ENCODE assay signal across 2 cellular contexts in the genomic region with DNA sequence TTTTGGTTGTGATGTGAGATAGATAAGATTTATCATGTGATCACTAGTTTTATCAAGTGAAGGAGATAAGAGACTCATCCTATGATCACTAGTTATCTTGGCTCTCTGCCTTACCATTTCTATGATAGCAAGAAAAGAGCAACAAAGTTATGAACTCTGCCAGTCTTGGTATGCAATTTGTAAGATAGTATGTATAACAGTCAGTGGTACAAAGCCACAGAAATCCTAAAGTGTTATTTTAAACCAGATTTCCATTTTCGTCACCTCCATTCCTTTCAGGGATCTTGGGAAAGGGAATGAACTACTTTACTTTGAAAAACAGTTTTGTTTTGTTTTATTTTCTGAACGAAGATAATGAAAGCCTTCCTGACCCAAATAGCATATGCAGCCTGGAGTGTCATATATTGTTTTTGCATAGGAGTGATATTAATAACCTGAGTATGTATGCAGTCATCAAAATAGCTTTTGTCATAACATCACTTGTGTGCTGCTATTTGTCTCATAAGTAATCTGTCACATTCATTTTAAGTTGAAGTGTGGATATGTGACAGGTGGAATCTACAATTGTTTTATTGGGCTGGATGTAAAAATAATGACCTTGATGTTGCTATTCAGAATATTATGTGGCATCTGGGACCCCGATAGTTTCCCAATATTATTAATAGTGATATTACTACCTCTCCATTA.
A peak's percentile ranks its signal among the peaks of the same experiment; 100 is the strongest.
TF ChIP-seq lines count a peak whose summit lies in the region.

No MANE protein-coding gene starts in this region.

TF ChIP-seq in SK-N-SH, 30 proteins besides CTCF, POLR2A, EP300 and RAD21:
- 0 out of 2 replicates have a peak, but pooled peaks have one; percentile 3 for TF ChIP-seq TCF12 (IDR thresholded peaks at IDR 0.05)
- no peak for TF ChIP-seq FOSL2 (IDR thresholded peaks at IDR 0.05; ENCODE audit: borderline replicate concordance, low read depth)

TF ChIP-seq in SK-N-SH treated with all-trans-retinoic acid at 6 μM for 48 hours, 23 proteins besides CTCF, POLR2A, EP300 and RAD21:
- TF ChIP-seq, protein P1, sequence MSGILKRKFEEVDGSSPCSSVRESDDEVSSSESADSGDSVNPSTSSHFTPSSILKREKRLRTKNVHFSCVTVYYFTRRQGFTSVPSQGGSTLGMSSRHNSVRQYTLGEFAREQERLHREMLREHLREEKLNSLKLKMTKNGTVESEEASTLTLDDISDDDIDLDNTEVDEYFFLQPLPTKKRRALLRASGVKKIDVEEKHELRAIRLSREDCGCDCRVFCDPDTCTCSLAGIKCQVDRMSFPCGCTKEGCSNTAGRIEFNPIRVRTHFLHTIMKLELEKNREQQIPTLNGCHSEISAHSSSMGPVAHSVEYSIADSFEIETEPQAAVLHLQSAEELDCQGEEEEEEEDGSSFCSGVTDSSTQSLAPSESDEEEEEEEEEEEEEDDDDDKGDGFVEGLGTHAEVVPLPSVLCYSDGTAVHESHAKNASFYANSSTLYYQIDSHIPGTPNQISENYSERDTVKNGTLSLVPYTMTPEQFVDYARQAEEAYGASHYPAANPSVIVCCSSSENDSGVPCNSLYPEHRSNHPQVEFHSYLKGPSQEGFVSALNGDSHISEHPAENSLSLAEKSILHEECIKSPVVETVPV (CRISPR knock-in tag; IDR thresholded peaks at IDR 0.05) = no peak
- TF ChIP-seq ZNF8 (CRISPR knock-in tag; IDR thresholded peaks at IDR 0.05) (no peak), OSR1 (CRISPR knock-in tag; IDR thresholded peaks at IDR 0.05) (no peak), BACH2 (CRISPR knock-in tag; IDR thresholded peaks at IDR 0.05; ENCODE audit: borderline replicate concordance) (no peak), TCF4 (CRISPR knock-in tag; IDR thresholded peaks at IDR 0.05; ENCODE audit: borderline replicate concordance) (no peak), ZFP3 (CRISPR knock-in tag; IDR thresholded peaks at IDR 0.05) (no peak), ARNTL (CRISPR knock-in tag; IDR thresholded peaks at IDR 0.05; ENCODE audit: borderline replicate concordance, low read depth) (no peak), PPARA (CRISPR knock-in tag; IDR thresholded peaks at IDR 0.05; ENCODE audit: borderline replicate concordance) (no peak), ISL1 (CRISPR knock-in tag; IDR thresholded peaks at IDR 0.05) (no peak), GLIS3 (CRISPR knock-in tag; IDR thresholded peaks at IDR 0.05) (no peak), ZFP30 (CRISPR knock-in tag; IDR thresholded peaks at IDR 0.05) (no peak), ZNF565 (CRISPR knock-in tag; conservative IDR thresholded peaks at IDR 0.05; ENCODE audit: low read depth) (no peak), CSDC2 (CRISPR knock-in tag; IDR thresholded peaks at IDR 0.05) (no peak)
- TF ChIP-seq, protein P2, sequence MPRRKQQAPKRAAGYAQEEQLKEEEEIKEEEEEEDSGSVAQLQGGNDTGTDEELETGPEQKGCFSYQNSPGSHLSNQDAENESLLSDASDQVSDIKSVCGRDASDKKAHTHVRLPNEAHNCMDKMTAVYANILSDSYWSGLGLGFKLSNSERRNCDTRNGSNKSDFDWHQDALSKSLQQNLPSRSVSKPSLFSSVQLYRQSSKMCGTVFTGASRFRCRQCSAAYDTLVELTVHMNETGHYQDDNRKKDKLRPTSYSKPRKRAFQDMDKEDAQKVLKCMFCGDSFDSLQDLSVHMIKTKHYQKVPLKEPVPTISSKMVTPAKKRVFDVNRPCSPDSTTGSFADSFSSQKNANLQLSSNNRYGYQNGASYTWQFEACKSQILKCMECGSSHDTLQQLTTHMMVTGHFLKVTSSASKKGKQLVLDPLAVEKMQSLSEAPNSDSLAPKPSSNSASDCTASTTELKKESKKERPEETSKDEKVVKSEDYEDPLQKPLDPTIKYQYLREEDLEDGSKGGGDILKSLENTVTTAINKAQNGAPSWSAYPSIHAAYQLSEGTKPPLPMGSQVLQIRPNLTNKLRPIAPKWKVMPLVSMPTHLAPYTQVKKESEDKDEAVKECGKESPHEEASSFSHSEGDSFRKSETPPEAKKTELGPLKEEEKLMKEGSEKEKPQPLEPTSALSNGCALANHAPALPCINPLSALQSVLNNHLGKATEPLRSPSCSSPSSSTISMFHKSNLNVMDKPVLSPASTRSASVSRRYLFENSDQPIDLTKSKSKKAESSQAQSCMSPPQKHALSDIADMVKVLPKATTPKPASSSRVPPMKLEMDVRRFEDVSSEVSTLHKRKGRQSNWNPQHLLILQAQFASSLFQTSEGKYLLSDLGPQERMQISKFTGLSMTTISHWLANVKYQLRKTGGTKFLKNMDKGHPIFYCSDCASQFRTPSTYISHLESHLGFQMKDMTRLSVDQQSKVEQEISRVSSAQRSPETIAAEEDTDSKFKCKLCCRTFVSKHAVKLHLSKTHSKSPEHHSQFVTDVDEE (CRISPR knock-in tag; IDR thresholded peaks at IDR 0.05) = no peak
- TF ChIP-seq, protein P3, sequence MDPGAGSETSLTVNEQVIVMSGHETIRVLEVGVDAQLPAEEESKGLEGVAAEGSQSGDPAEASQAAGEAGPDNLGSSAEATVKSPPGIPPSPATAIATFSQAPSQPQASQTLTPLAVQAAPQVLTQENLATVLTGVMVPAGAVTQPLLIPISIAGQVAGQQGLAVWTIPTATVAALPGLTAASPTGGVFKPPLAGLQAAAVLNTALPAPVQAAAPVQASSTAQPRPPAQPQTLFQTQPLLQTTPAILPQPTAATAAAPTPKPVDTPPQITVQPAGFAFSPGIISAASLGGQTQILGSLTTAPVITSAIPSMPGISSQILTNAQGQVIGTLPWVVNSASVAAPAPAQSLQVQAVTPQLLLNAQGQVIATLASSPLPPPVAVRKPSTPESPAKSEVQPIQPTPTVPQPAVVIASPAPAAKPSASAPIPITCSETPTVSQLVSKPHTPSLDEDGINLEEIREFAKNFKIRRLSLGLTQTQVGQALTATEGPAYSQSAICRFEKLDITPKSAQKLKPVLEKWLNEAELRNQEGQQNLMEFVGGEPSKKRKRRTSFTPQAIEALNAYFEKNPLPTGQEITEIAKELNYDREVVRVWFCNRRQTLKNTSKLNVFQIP (CRISPR knock-in tag; IDR thresholded peaks at IDR 0.05; ENCODE audit: borderline replicate concordance, low read depth) = no peak
- TF ChIP-seq, protein P4, sequence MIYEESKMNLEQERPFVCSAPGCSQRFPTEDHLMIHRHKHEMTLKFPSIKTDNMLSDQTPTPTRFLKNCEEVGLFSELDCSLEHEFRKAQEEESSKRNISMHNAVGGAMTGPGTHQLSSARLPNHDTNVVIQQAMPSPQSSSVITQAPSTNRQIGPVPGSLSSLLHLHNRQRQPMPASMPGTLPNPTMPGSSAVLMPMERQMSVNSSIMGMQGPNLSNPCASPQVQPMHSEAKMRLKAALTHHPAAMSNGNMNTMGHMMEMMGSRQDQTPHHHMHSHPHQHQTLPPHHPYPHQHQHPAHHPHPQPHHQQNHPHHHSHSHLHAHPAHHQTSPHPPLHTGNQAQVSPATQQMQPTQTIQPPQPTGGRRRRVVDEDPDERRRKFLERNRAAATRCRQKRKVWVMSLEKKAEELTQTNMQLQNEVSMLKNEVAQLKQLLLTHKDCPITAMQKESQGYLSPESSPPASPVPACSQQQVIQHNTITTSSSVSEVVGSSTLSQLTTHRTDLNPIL (CRISPR knock-in tag; IDR thresholded peaks at IDR 0.05; ENCODE audit: low read depth) = no peak
- TF ChIP-seq, protein P5, sequence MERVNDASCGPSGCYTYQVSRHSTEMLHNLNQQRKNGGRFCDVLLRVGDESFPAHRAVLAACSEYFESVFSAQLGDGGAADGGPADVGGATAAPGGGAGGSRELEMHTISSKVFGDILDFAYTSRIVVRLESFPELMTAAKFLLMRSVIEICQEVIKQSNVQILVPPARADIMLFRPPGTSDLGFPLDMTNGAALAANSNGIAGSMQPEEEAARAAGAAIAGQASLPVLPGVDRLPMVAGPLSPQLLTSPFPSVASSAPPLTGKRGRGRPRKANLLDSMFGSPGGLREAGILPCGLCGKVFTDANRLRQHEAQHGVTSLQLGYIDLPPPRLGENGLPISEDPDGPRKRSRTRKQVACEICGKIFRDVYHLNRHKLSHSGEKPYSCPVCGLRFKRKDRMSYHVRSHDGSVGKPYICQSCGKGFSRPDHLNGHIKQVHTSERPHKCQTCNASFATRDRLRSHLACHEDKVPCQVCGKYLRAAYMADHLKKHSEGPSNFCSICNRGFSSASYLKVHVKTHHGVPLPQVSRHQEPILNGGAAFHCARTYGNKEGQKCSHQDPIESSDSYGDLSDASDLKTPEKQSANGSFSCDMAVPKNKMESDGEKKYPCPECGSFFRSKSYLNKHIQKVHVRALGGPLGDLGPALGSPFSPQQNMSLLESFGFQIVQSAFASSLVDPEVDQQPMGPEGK (CRISPR knock-in tag; IDR thresholded peaks at IDR 0.05; ENCODE audit: borderline replicate concordance) = no peak
